ENCODE assay signal across 16 cellular contexts in the genomic region with DNA sequence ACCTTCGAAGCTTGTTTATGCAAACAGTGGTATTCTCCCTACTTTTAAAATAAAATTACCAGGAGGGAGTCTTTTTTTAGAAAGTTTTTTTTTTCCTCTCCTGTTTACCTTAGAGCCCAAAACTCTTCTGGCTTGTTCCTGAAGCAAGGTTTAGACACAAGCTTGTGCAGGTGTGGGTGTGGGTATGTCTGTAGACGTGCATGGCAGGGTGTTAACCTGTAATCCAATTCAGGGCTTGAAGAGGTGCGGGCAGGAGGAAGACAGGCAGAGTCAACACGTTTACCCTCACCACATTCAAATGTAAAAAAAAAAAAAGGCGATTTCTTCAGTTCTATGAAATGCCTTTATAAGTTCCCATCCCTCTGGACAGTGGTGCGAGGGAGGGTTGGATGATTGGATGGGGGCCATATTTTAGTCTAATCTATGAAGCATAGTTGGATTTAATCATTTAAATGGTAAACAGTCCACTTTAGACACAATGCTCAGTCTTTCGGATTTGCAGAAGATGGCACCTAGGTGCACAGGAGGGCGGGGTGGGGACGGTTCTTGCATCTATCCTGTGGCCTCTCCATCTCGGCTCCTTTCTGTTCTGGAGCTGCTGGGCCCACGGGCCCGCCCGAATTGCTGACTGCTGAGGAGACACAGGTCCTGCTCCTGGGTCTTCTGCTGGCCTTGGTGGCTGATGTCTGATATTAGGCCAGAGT.
"Had no signal": no experiment of that assay in that cellular context is flagged by ENCODE, and none has a peak within 500 bp of the region (broad histone marks: within the 10 kb centered on the region; RNA-seq: fewer than 3 reads in every experiment).

No MANE protein-coding gene starts in this region.

- ATAC-seq: WTC11 had no signal

- H3K9me3 Mint-ChIP-seq: activated CD4-positive, alpha-beta T cell treated with anti-CD3 and anti-CD28 coated beads, Interleukin-2, amount 10 ng/mL, durations not matched to agents 24 days and 14 days; activated naive CD8-positive, alpha-beta T cell treated with anti-CD3 and anti-CD28 coated beads, Interleukin-2, amount 10 ng/mL, durations not matched to agents 7 days and 5 days; nephron; T-helper 1 cell treated with Interleukin-12 subunit alpha and Interleukin-12 subunit beta and Interleukin-4 antibody, amounts not matched to agents 30 μg/mL and 1 μg/mL, for 36 hours; WTC11 had no signal

- H3K36me3 Mint-ChIP-seq: activated naive CD8-positive, alpha-beta T cell treated with anti-CD3 and anti-CD28 coated beads, Interleukin-2, amount 10 ng/mL, durations not matched to agents 7 days and 5 days; WTC11 had no signal

- H3K27me3 Mint-ChIP-seq: activated CD4-positive, alpha-beta T cell treated with anti-CD3 and anti-CD28 coated beads, Interleukin-2, amount 10 ng/mL, durations not matched to agents 24 days and 14 days; activated naive CD8-positive, alpha-beta T cell treated with anti-CD3 and anti-CD28 coated beads, Interleukin-2, amount 10 ng/mL, durations not matched to agents 7 days and 5 days had no signal

- DNase-seq: activated CD4-positive, alpha-beta T cell treated with anti-CD3 and anti-CD28 coated beads, Interleukin-2, amount 10 ng/mL, durations not matched to agents 24 days and 14 days; activated effector memory CD4-positive, alpha-beta T cell treated with anti-CD3 and anti-CD28 coated beads, Interleukin-2, amount 50 U/mL, for 16 hours; activated naive CD8-positive, alpha-beta T cell treated with anti-CD3 and anti-CD28 coated beads, Interleukin-2, amount 10 ng/mL, durations not matched to agents 7 days and 5 days; esophagus squamous epithelium; foreskin fibroblast; mesenchymal stem cell; ovary; stimulated activated CD4-positive, alpha-beta T cell treated with anti-CD3 and anti-CD28 coated beads, Interleukin-2, amount 100 ng/mL, for 48 hours; stimulated activated naive CD8-positive, alpha-beta T cell treated with anti-CD3 and anti-CD28 coated beads, Interleukin-15, Interleukin-2, amounts not matched to agents 100 U/mL and 50 U/mL, for 24 hours; thyroid gland; uterus had no signal

- H3K4me3 ChIP-seq: ovary, thyroid gland had no signal

- H3K4me3 Mint-ChIP-seq: WTC11 had no signal

- FAIRE-seq: colon had no signal

- H3K36me3 ChIP-seq: ascending aorta, esophagus squamous epithelium, ovary, thyroid gland, uterus had no signal

- H3K27ac ChIP-seq: ascending aorta, ovary had no signal

- H3K4me1 ChIP-seq: uterus had no signal

- H3K27ac Mint-ChIP-seq: WTC11 had no signal

- H3K27me3 ChIP-seq: ascending aorta, esophagus squamous epithelium, ovary, thyroid gland, uterus had no signal

- H3K9me3 ChIP-seq: ascending aorta, esophagus squamous epithelium, ovary, thyroid gland, uterus had no signal
